8 cellular contexts compared by ENCODE assay signal in the genomic region with DNA sequence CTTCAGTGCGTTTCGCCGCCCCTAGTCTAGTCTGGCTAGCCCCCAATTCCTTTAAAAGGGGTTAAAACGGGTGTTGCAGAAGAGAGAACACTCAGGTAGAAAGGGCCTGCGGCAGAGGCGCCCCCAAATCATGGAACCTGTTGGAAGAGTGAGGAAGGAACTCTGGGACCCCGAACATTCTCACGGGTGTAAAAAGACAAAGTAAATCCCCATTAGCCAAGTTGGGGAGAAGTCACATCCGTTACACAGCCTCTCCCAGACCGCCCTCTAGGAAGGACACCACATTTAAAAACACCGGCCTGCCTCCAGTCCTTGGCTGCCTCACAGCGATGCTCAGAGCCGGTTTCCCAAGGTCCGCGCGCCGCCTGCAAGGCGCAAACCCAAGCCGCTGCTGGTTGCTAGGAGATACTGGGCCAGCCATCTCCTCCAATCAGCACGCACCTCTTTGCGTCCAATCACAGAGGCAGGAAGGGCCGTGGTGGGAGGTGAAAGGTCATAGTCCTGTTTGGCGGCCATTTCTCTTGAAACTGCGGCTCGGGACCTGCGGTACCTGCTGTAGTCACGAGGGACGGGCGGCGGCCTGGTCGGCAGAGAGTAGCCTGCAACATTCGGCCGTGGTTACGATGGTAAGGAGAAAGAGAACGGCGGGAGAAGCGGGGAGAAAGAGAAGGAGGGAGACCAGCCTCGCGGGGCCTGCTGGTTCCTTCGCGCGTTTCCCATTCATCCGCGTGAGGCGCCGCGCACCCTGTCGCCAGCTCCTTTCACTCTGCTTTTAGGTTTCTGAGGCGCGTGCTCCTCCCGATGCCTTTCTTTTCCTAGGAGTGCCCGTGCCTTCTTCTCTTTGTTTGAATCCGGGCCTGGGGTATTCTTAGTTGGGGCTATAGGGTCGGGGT. TPM values are rescaled to one million over a fixed set of nuclear protein-coding genes. Genes with fewer than 3 reads are reported as not detected.
DNase-seq lines count a peak whose midpoint lies in the region; ATAC-seq, FAIRE-seq and TF ChIP-seq lines count a peak whose summit lies in the region.

A gene (plus strand): TSS at position 502 of the 893 bp plus-strand sequence. CDS start 122 bp downstream, at position 624.

- peaks cover 20% of the 10 kb centered on the region for H3K4me1 ChIP-seq in adipocyte (ENCODE audit: control insufficient read depth, insufficient read depth, low read length)
- peaks cover 6% of the 10 kb centered on the region for H3K4me1 ChIP-seq in cardiac muscle cell (ENCODE audit: low read depth)
- H3K4me1 ChIP-seq in parathyroid adenoma = peaks cover 6% of the 10 kb centered on the region
- H3K4me1 ChIP-seq in transverse colon = peaks cover 7 to 19% (median 15%) of the 10 kb centered on the region in 4 donors

- in situ Hi-C loops in transverse colon (cut with MboI; ENCODE audit: low pct_ligation_motif_present in 1 of 4, low pct_unique_long_range_greater_than_20kb in 1 of 4, low sequenced_read_pairs in 3 of 4) = no loop called here

- peak; percentile 83 for DNase-seq in GM12891 (ENCODE audit: insufficient read length, low spot score)
- DNase-seq in NCI-H1417 treated with DMSO at 0.1 percent for 48 hours (lab: John Stamatoyannopoulos, UW) = peak; percentile 94
- peak; percentile 83 to 96 for DNase-seq in SW 1271 (lab: John Stamatoyannopoulos, UW)
- peak; percentile 98 for DNase-seq in adipocyte (ENCODE audit: low read depth)
- DNase-seq in cardiac muscle cell (ENCODE audit: low read depth in 1 of 2, low spot score in 1 of 2) = peak; percentile 96 to 98
- peak; percentile 97 for DNase-seq in transverse colon

- H3K79me2 ChIP-seq in parathyroid adenoma = peaks cover 16% of the 10 kb centered on the region

- TF ChIP-seq POLR2A in GM12891 (IDR thresholded peaks at IDR 0.05; ENCODE audit: low read depth, low read length) (peak; percentile 79; the same call in 1 of the 2 replicates), transverse colon (IDR thresholded peaks at IDR 0.05) (peak; percentile 48)

- intact Hi-C loops in transverse colon (cut with DNase I; ENCODE audit: low total_unique reads) = no loop called here

- H3K4me2 ChIP-seq in parathyroid adenoma (ENCODE audit: low read length) = peak within 1 kb of the TSS; percentile 69

- H3K9ac ChIP-seq in adipocyte (ENCODE audit: low read length) (peak within 1 kb of the TSS; percentile 81), parathyroid adenoma (peak within 1 kb of the TSS; percentile 0)

- TF ChIP-seq CTCF in cardiac muscle cell (IDR thresholded peaks at IDR 0.05; ENCODE audit: low read depth, low read length) (no peak), parathyroid adenoma (IDR thresholded peaks at IDR 0.05) (no peak), transverse colon (IDR thresholded peaks at IDR 0.05) (peak in 3 of 5 experiments; percentile 14 to 38 (median 37))

- H2AFZ ChIP-seq in parathyroid adenoma = peak within 1 kb of the TSS; percentile 97

- H3K9me3 ChIP-seq in adipocyte (ENCODE audit: control insufficient read depth, low read length) (no peaks in the 10 kb centered on the region), cardiac muscle cell (ENCODE audit: low read depth) (no peaks in the 10 kb centered on the region), parathyroid adenoma (ENCODE audit: control insufficient read depth, low read length) (no peaks in the 10 kb centered on the region), transverse colon (no peaks in the 10 kb centered on the region)

- TF ChIP-seq EP300 in transverse colon (IDR thresholded peaks at IDR 0.05; ENCODE audit: low read depth) = no peak

- H3K27ac ChIP-seq in cardiac muscle cell (peak within 1 kb of the TSS; percentile 87), parathyroid adenoma (peak within 1 kb of the TSS; percentile 64), transverse colon (peak within 1 kb of the TSS; percentile 81 to 90 (median 86))

- ATAC-seq in HG02798 (IDR thresholded peaks at IDR 0.05; ENCODE audit: poor library complexity, unreplicated experiment) = peak; percentile 100

- peaks cover 5% of the 10 kb centered on the region for H3K27me3 ChIP-seq in adipocyte (replicated peaks; ENCODE audit: control insufficient read depth, insufficient read depth, low read length)
- no peaks in the 10 kb centered on the region for H3K27me3 ChIP-seq in cardiac muscle cell
- no peaks in the 10 kb centered on the region for H3K27me3 ChIP-seq in parathyroid adenoma (ENCODE audit: control insufficient read depth, insufficient read depth, low read length)
- H3K27me3 ChIP-seq in transverse colon = no peaks in the 10 kb centered on the region

- WGBS in transverse colon (ENCODE audit: low coverage in 1 of 2), 2 donors = 0 to 3% methylated on average over 2 to 54 of the region's 54 CpGs

- peak within 1 kb of the TSS; percentile 88 for H3K4me3 ChIP-seq in adipocyte (ENCODE audit: low read length)
- peak within 1 kb of the TSS; percentile 68 for H3K4me3 ChIP-seq in cardiac muscle cell
- peak within 1 kb of the TSS; percentile 86 for H3K4me3 ChIP-seq in parathyroid adenoma (ENCODE audit: low read depth, low read length)
- H3K4me3 ChIP-seq in transverse colon = peak within 1 kb of the TSS; percentile 65 to 82 (median 76)

- FAIRE-seq in GM12891 (lab: Jason Lieb, UNC) = peak; percentile 100

- H3K36me3 ChIP-seq in adipocyte (ENCODE audit: control insufficient read depth, insufficient read depth, low read length, severe bottlenecking) (peaks cover 26% of the 10 kb centered on the region), cardiac muscle cell (peaks cover 8% of the 10 kb centered on the region), parathyroid adenoma (ENCODE audit: control insufficient read depth, insufficient read depth, low read length) (no peaks in the 10 kb centered on the region), transverse colon (peaks cover 0 to 12% (median 0%) of the 10 kb centered on the region in 4 donors)

TF ChIP-seq in GM12891, 5 proteins besides CTCF, POLR2A, EP300 and RAD21:
- TF ChIP-seq PAX5 (IDR thresholded peaks at IDR 0.05; ENCODE audit: insufficient read depth, low read length, severe bottlenecking) (no peak), TAF1 (IDR thresholded peaks at IDR 0.05; ENCODE audit: low read depth, low read length) (peak; percentile 69; the same call in 1 of the 2 replicates), POLR2AphosphoS5 (IDR thresholded peaks at IDR 0.05; ENCODE audit: low read depth, low read length) (peak; percentile 76), POU2F2 (IDR thresholded peaks at IDR 0.05; ENCODE audit: low read depth, low read length) (peak; percentile 77; the same call in 1 of the 2 replicates)
TF ChIP-seq in GM12891: peak in this region for 3.

RNA-seq across cellular contexts. Expression of the gene that starts here (rescaled TPM):
- polyA plus RNA-seq in GM12891 (2012; ENCODE audit: low read depth, missing spikeins) = 77.1 TPM
- total RNA-seq in cardiac muscle cell (20.9 and 22.7 TPM in 2 replicates), transverse colon (1 to 10 TPM in 2 of 4 donors, not detected in 2; 4.8 to 8.3 TPM)
- 64.0 and 76.2 TPM in 2 replicates for polyA plus RNA-seq in cardiac muscle cell

Comparison
In these comparisons a context has a peak if more than half of its experiments do, and no peak if none do; other contexts are left out.
1. Peak in every context shown above with its lines: DNase-seq, ATAC-seq, H3K4me3 ChIP-seq and H3K27ac ChIP-seq.
2. CTCF ChIP-seq: peak in transverse colon (3 of 5); none in cardiac muscle cell (single experiment) and parathyroid adenoma (single experiment).